23 cellular contexts compared by ENCODE assay signal in genomic region chr4:81404294-81404693, GRCh38.
DNase-seq lines count a peak whose midpoint lies in the region; ATAC-seq, FAIRE-seq and TF ChIP-seq lines count a peak whose summit lies in the region.
"Had no signal": no experiment of that assay in that cellular context is flagged by ENCODE, and none has a peak within 500 bp of the region (broad histone marks: within the 10 kb centered on the region; RNA-seq: fewer than 3 reads in every experiment).

No MANE protein-coding gene starts in this region.

- TF ChIP-seq CTCF in MCF 10A (IDR thresholded peaks at IDR 0.05; ENCODE audit: unreplicated experiment), result no peak
- no peak for TF ChIP-seq CTCF in breast epithelium (IDR thresholded peaks at IDR 0.05)
- TF ChIP-seq CTCF in PC-3 (conservative IDR thresholded peaks at IDR 0.05; ENCODE audit: low read depth, low read length), result 0 out of 2 replicates have a peak, but pooled peaks have one; percentile 14
- peak; percentile 27 for TF ChIP-seq CTCF in epithelial cell of esophagus (IDR thresholded peaks at IDR 0.05; ENCODE audit: insufficient read depth, low read depth, low read length, missing control alignments)

- intact Hi-C loops in MCF 10A (cut with micrococcal nuclease), result no loop called here
- intact Hi-C loops in breast epithelium (cut with DNase I; ENCODE audit: low total_unique reads), result no loop called here
- intact Hi-C loops in PC-3 (cut with micrococcal nuclease), result no loop called here
- intact Hi-C loops in posterior vena cava (cut with DNase I), result loop anchor here in 1 of 2 donors (10.0 kb wide), 1 partner anchor 861 kb away; no protein-coding TSS in a partner anchor

- H3K27me3 Mint-ChIP-seq in MCF 10A (ENCODE audit: insufficient read depth, unreplicated experiment), result peaks cover 11% of the 10 kb centered on the region
- H3K27me3 Mint-ChIP-seq: activated CD4-positive, alpha-beta T cell treated with anti-CD3 and anti-CD28 coated beads, Interleukin-2, amount 10 ng/mL, durations not matched to agents 24 days and 14 days; memory B cell had no signal

- H3K4me3 ChIP-seq in breast epithelium, result no peak overlapping the region
- H3K4me3 ChIP-seq in PC-3 (ENCODE audit: low read length), result no peak overlapping the region
- no peak overlapping the region for H3K4me3 ChIP-seq in epithelial cell of esophagus (ENCODE audit: low read length)
- no peak overlapping the region for H3K4me3 ChIP-seq in small intestine (ENCODE audit: low read depth in 1 of 2, low read length in 2 of 2)
- H3K4me3 ChIP-seq: hepatocyte had no signal

- H3K36me3 Mint-ChIP-seq in MCF 10A (ENCODE audit: insufficient read depth, unreplicated experiment), result no peaks in the 10 kb centered on the region
- H3K36me3 Mint-ChIP-seq: CD8-positive, alpha-beta T cell; memory B cell; naive B cell had no signal

- ATAC-seq in PC-3, result no peak
- ATAC-seq: activated naive CD8-positive, alpha-beta T cell treated with anti-CD3 and anti-CD28 coated beads, Interleukin-2, amount 50 U/mL, for 24 hours; CD8-positive, alpha-beta T cell had no signal

- H3K4me1 Mint-ChIP-seq in MCF 10A (ENCODE audit: insufficient read depth, unreplicated experiment), result peaks cover 11% of the 10 kb centered on the region
- H3K4me1 Mint-ChIP-seq: memory B cell had no signal

- no peak for TF ChIP-seq POLR2A in breast epithelium (IDR thresholded peaks at IDR 0.05)

- H3K4me3 Mint-ChIP-seq in MCF 10A (ENCODE audit: unreplicated experiment), result no peak overlapping the region
- H3K4me3 Mint-ChIP-seq: activated CD4-positive, alpha-beta T cell treated with anti-CD3 and anti-CD28 coated beads, Interleukin-2, amount 10 ng/mL, durations not matched to agents 24 days and 14 days; activated naive CD8-positive, alpha-beta T cell treated with anti-CD3 and anti-CD28 coated beads, Interleukin-2, amount 50 U/mL, for 24 hours; CD8-positive, alpha-beta T cell; memory B cell; naive B cell had no signal

- H3K9ac ChIP-seq in PC-3 (ENCODE audit: low read length), result no peak overlapping the region
- H3K9ac ChIP-seq: parathyroid adenoma had no signal

- H3K4me2 ChIP-seq in PC-3 (ENCODE audit: low read length), result no peak overlapping the region
- H3K4me2 ChIP-seq: hepatocyte had no signal

- H3K79me2 ChIP-seq in PC-3 (ENCODE audit: low read length), result no peaks in the 10 kb centered on the region
- H3K79me2 ChIP-seq: hepatocyte, parathyroid adenoma had no signal

- no peak overlapping the region for H2AFZ ChIP-seq in PC-3 (ENCODE audit: low read length)
- H2AFZ ChIP-seq: hepatocyte, parathyroid adenoma had no signal

- H4K20me1 ChIP-seq in PC-3 (ENCODE audit: low read length), result no peaks in the 10 kb centered on the region

- DNase-seq in MCF 10A (ENCODE audit: unreplicated experiment) (peak; percentile 15), breast epithelium (ENCODE audit: low spot score in 2 of 2) (no peak), PC-3 (peak; percentile 11), epithelial cell of esophagus (ENCODE audit: low read depth) (no peak), small intestine (peak; percentile 36), HUDEP-2 (lab: John Stamatoyannopoulos, UW; ENCODE audit: unreplicated experiment in 76 of 76) (no peak), posterior vena cava (ENCODE audit: low spot score) (no peak), NCI-H446 treated with DMSO at 0.1 percent for 48 hours (lab: John Stamatoyannopoulos, UW) (no peak)
- DNase-seq: activated CD4-positive, alpha-beta T cell treated with anti-CD3 and anti-CD28 coated beads, Interleukin-2, amount 10 ng/mL, durations not matched to agents 24 days and 14 days; activated CD8-positive, alpha-beta memory T cell treated with anti-CD3 and anti-CD28 coated beads, Interleukin-2, amount 50 U/mL, for 4 hours; activated effector memory CD4-positive, alpha-beta T cell treated with Interleukin-2 at 50 U/mL for 16 hours; activated naive CD8-positive, alpha-beta T cell treated with anti-CD3 and anti-CD28 coated beads, Interleukin-2, amount 50 U/mL, for 24 hours; CD8-positive, alpha-beta T cell; islet precursor cell; naive B cell; NCI-H1436; NCI-H345; stimulated activated naive CD4-positive, alpha-beta T cell had no signal

- no TSS peak for BruUV-seq in MCF 10A (replicated peaks; lab: Mats Ljungman, UMichigan)
- BruUV-seq in PC-3 (replicated peaks; lab: Mats Ljungman, UMichigan), result no TSS peak

- H3K9me3 ChIP-seq in breast epithelium (no peaks in the 10 kb centered on the region), PC-3 (ENCODE audit: low read length) (no peaks in the 10 kb centered on the region), small intestine (ENCODE audit: control insufficient read depth, low read depth) (no peaks in the 10 kb centered on the region)

- no peaks in the 10 kb centered on the region for H3K4me1 ChIP-seq in breast epithelium
- H3K4me1 ChIP-seq in PC-3 (ENCODE audit: insufficient read depth, low read length), result no peaks in the 10 kb centered on the region
- no peaks in the 10 kb centered on the region for H3K4me1 ChIP-seq in small intestine (ENCODE audit: control insufficient read depth in 2 of 2, insufficient read depth in 1 of 2, low read depth in 1 of 2, low read length in 1 of 2)

- no peak overlapping the region for H3K27ac Mint-ChIP-seq in MCF 10A (ENCODE audit: low read depth, unreplicated experiment)
- H3K27ac Mint-ChIP-seq: activated CD4-positive, alpha-beta T cell treated with anti-CD3 and anti-CD28 coated beads, Interleukin-2, amount 10 ng/mL, durations not matched to agents 24 days and 14 days; activated naive CD8-positive, alpha-beta T cell treated with anti-CD3 and anti-CD28 coated beads, Interleukin-2, amount 50 U/mL, for 24 hours; CD8-positive, alpha-beta T cell; memory B cell; naive B cell had no signal

- H3F3A ChIP-seq in PC-3 (ENCODE audit: low read length, unreplicated experiment), result no peaks in the 10 kb centered on the region

- FAIRE-seq in small intestine (lab: Jason Lieb, UNC), result no peak
- FAIRE-seq: GM18507, TTC549 had no signal

- POLR2A ChIA-PET in MCF 10A (lab: Yijun Ruan, JAX), result interaction anchor here (0.6 to 0.7 kb wide), 2 partner anchors 14 to 870 kb away, joined by 3 to 4 read pairs; no protein-coding TSS in a partner anchor
- POLR2A ChIA-PET in PC-3 (lab: Charles Lee; ENCODE audit: unreplicated experiment), result no interaction called here

- H3K36me3 ChIP-seq in breast epithelium, result no peaks in the 10 kb centered on the region
- H3K36me3 ChIP-seq in PC-3 (ENCODE audit: low read depth, low read length), result no peaks in the 10 kb centered on the region; the same call in 1 of the 2 replicates
- H3K36me3 ChIP-seq in small intestine (ENCODE audit: control insufficient read depth in 2 of 2, insufficient read depth in 2 of 2, low read length in 2 of 2), result no peaks in the 10 kb centered on the region

- WGBS in small intestine, 3 donors, result 64 to 78% (median 67%) methylated on average over 2 of the region's 2 CpGs

- CTCF ChIA-PET in MCF 10A (lab: Yijun Ruan, JAX), result interaction anchor here (0.9 to 1.3 kb wide), 2 partner anchors 33 to 865 kb away, joined by 3 to 10 read pairs; no protein-coding TSS in a partner anchor
- CTCF ChIA-PET in PC-3 (lab: Charles Lee), result no interaction called here

- H3K27ac ChIP-seq in breast epithelium (no peak overlapping the region), PC-3 (ENCODE audit: low read length) (no peak overlapping the region), small intestine (ENCODE audit: low read depth in 1 of 2, low read length in 1 of 2) (no peak overlapping the region)
- H3K27ac ChIP-seq: hepatocyte, parathyroid adenoma had no signal

- H3K9me3 Mint-ChIP-seq in MCF 10A (ENCODE audit: unreplicated experiment), result no peaks in the 10 kb centered on the region
- H3K9me3 Mint-ChIP-seq: activated CD4-positive, alpha-beta T cell treated with anti-CD3 and anti-CD28 coated beads, Interleukin-2, amount 10 ng/mL, durations not matched to agents 24 days and 14 days; activated naive CD8-positive, alpha-beta T cell treated with anti-CD3 and anti-CD28 coated beads, Interleukin-2, amount 50 U/mL, for 24 hours; CD8-positive, alpha-beta T cell; memory B cell; naive B cell had no signal

- H3K9me2 ChIP-seq in PC-3 (replicated peaks; ENCODE audit: low read length), result no peaks in the 10 kb centered on the region

- no peaks in the 10 kb centered on the region for H3K27me3 ChIP-seq in breast epithelium
- H3K27me3 ChIP-seq in PC-3 (ENCODE audit: low read length), result peaks cover 26% of the 10 kb centered on the region
- H3K27me3 ChIP-seq in small intestine (ENCODE audit: control insufficient read depth in 2 of 2, insufficient read depth in 2 of 2, low read length in 2 of 2), result no peaks in the 10 kb centered on the region
- H3K27me3 ChIP-seq: hepatocyte had no signal

Comparison
In these comparisons a context has a peak if more than half of its experiments do, and no peak if none do; other contexts are left out.
1. DNase-seq: peak in MCF 10A (single experiment), PC-3 (single experiment) and small intestine (single experiment); none in breast epithelium (0 of 2), epithelial cell of esophagus (single experiment), HUDEP-2 (0 of 76), posterior vena cava (single experiment) and NCI-H446 treated with DMSO at 0.1 percent for 48 hours (single experiment).
2. CTCF ChIP-seq: peak in PC-3 (single experiment) and epithelial cell of esophagus (single experiment); none in MCF 10A (single experiment) and breast epithelium (0 of 3).